2 cellular contexts compared by ENCODE assay signal in the genomic region with DNA sequence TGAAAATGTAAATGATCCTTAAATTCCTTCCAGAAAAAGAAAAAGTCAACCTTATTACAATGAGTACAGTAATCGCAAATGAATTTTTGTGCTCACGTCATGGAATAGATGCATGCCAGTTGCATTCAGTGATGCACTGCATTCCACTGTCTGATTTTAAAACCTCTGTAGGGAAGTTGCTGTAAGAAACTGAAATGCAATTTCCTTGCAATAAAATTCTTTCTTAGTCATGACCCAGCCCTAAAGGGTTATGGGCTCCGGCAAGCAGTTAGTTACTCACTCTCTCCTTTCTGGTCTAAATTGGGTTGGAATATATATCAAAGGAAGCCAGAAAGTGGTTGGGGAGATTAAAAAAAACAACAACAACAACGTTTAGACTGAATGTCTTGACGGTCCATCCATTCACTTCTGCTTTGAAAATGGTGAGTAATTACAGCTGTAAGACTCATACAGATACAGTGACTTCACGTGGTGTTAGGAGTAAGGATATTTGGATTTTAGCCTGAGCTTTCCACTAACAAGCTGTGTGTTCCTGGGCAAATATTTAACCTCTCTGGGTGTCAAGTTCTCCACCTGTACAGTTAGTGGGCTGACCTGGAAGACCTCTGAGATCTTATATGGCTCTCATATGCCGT.
TF ChIP-seq lines count a peak whose summit lies in the region.

No MANE protein-coding gene starts in this region.

TF ChIP-seq in A549, 52 proteins besides CTCF, POLR2A, EP300 and RAD21 (continued from another document and continues in another):
- TF ChIP-seq, protein P1, sequence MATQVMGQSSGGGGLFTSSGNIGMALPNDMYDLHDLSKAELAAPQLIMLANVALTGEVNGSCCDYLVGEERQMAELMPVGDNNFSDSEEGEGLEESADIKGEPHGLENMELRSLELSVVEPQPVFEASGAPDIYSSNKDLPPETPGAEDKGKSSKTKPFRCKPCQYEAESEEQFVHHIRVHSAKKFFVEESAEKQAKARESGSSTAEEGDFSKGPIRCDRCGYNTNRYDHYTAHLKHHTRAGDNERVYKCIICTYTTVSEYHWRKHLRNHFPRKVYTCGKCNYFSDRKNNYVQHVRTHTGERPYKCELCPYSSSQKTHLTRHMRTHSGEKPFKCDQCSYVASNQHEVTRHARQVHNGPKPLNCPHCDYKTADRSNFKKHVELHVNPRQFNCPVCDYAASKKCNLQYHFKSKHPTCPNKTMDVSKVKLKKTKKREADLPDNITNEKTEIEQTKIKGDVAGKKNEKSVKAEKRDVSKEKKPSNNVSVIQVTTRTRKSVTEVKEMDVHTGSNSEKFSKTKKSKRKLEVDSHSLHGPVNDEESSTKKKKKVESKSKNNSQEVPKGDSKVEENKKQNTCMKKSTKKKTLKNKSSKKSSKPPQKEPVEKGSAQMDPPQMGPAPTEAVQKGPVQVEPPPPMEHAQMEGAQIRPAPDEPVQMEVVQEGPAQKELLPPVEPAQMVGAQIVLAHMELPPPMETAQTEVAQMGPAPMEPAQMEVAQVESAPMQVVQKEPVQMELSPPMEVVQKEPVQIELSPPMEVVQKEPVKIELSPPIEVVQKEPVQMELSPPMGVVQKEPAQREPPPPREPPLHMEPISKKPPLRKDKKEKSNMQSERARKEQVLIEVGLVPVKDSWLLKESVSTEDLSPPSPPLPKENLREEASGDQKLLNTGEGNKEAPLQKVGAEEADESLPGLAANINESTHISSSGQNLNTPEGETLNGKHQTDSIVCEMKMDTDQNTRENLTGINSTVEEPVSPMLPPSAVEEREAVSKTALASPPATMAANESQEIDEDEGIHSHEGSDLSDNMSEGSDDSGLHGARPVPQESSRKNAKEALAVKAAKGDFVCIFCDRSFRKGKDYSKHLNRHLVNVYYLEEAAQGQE (IDR thresholded peaks at IDR 0.05), result no peak
- TF ChIP-seq RCOR1 (IDR thresholded peaks at IDR 0.05; ENCODE audit: low read depth, low read length), result no peak
- TF ChIP-seq RARB (CRISPR knock-in tag; IDR thresholded peaks at IDR 0.05), result no peak
- TF ChIP-seq JUN (IDR thresholded peaks at IDR 0.05), result peak; percentile 86 to 94; a peak in 4 of 5 replicates
- TF ChIP-seq POLR2AphosphoS2 (conservative IDR thresholded peaks at IDR 0.05; ENCODE audit: low read length), result no peak
- TF ChIP-seq MAZ (IDR thresholded peaks at IDR 0.05; ENCODE audit: borderline replicate concordance, low read depth, low read length), result no peak
- TF ChIP-seq SMC3 (IDR thresholded peaks at IDR 0.05), result peak; percentile 35; the same call in 1 of the 3 replicates
- TF ChIP-seq JUNB (IDR thresholded peaks at IDR 0.05), result peak; percentile 90
- TF ChIP-seq, protein P2, sequence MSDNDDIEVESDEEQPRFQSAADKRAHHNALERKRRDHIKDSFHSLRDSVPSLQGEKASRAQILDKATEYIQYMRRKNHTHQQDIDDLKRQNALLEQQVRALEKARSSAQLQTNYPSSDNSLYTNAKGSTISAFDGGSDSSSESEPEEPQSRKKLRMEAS (IDR thresholded peaks at IDR 0.05), result peak; percentile 40; the same call in 1 of the 2 replicates
- TF ChIP-seq, protein P3, sequence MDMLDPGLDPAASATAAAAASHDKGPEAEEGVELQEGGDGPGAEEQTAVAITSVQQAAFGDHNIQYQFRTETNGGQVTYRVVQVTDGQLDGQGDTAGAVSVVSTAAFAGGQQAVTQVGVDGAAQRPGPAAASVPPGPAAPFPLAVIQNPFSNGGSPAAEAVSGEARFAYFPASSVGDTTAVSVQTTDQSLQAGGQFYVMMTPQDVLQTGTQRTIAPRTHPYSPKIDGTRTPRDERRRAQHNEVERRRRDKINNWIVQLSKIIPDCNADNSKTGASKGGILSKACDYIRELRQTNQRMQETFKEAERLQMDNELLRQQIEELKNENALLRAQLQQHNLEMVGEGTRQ (IDR thresholded peaks at IDR 0.05), result no peak
- TF ChIP-seq NPAS2 (CRISPR knock-in tag; IDR thresholded peaks at IDR 0.05; ENCODE audit: borderline replicate concordance), result no peak
- no peak for TF ChIP-seq MYC (IDR thresholded peaks at IDR 0.05; ENCODE audit: borderline replicate concordance, low read length)
- no peak for TF ChIP-seq EHMT2 (IDR thresholded peaks at IDR 0.05; ENCODE audit: low read depth)
- no peak for TF ChIP-seq ZSCAN20 (CRISPR knock-in tag; IDR thresholded peaks at IDR 0.05)
- TF ChIP-seq BHLHE40 (IDR thresholded peaks at IDR 0.05; ENCODE audit: low read depth, low read length), result no peak
- no peak for TF ChIP-seq HDAC2 (IDR thresholded peaks at IDR 0.05)
- TF ChIP-seq ZNF302 (CRISPR knock-in tag; IDR thresholded peaks at IDR 0.05), result no peak
- no peak for TF ChIP-seq CHD4 (IDR thresholded peaks at IDR 0.05; ENCODE audit: borderline replicate concordance)
- TF ChIP-seq RFX5 (IDR thresholded peaks at IDR 0.05), result no peak
- peak; percentile 72; the same call in 1 of the 2 replicates for TF ChIP-seq GATA3 (IDR thresholded peaks at IDR 0.05; ENCODE audit: borderline replicate concordance)
- no peak for TF ChIP-seq ZFP36 (IDR thresholded peaks at IDR 0.05; ENCODE audit: borderline replicate concordance, partially characterized antibody)
- TF ChIP-seq, protein P4, sequence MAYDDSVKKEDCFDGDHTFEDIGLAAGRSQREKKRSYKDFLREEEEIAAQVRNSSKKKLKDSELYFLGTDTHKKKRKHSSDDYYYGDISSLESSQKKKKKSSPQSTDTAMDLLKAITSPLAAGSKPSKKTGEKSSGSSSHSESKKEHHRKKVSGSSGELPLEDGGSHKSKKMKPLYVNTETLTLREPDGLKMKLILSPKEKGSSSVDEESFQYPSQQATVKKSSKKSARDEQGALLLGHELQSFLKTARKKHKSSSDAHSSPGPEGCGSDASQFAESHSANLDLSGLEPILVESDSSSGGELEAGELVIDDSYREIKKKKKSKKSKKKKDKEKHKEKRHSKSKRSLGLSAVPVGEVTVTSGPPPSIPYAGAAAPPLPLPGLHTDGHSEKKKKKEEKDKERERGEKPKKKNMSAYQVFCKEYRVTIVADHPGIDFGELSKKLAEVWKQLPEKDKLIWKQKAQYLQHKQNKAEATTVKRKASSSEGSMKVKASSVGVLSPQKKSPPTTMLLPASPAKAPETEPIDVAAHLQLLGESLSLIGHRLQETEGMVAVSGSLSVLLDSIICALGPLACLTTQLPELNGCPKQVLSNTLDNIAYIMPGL (CRISPR knock-in tag; IDR thresholded peaks at IDR 0.05; ENCODE audit: borderline replicate concordance), result no peak
- TF ChIP-seq KDM5A (IDR thresholded peaks at IDR 0.05), result no peak
- TF ChIP-seq, protein P5, sequence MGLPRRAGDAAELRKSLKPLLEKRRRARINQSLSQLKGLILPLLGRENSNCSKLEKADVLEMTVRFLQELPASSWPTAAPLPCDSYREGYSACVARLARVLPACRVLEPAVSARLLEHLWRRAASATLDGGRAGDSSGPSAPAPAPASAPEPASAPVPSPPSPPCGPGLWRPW (IDR thresholded peaks at IDR 0.05), result peak; percentile 76
- TF ChIP-seq, protein P6, sequence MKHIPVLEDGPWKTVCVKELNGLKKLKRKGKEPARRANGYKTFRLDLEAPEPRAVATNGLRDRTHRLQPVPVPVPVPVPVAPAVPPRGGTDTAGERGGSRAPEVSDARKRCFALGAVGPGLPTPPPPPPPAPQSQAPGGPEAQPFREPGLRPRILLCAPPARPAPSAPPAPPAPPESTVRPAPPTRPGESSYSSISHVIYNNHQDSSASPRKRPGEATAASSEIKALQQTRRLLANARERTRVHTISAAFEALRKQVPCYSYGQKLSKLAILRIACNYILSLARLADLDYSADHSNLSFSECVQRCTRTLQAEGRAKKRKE (CRISPR knock-in tag; IDR thresholded peaks at IDR 0.05; ENCODE audit: low read depth), result no peak
- TF ChIP-seq TP53 (CRISPR knock-in tag; IDR thresholded peaks at IDR 0.05), result no peak
- no peak for TF ChIP-seq CBX2 (IDR thresholded peaks at IDR 0.05; ENCODE audit: borderline replicate concordance, low read depth)
- TF ChIP-seq ZC3H11A (IDR thresholded peaks at IDR 0.05), result no peak
- no peak for TF ChIP-seq ESRRA (IDR thresholded peaks at IDR 0.05; ENCODE audit: borderline replicate concordance, low read length)

TF ChIP-seq in WTC11, 78 proteins besides CTCF, POLR2A, EP300 and RAD21 (continued from another document):
- TF ChIP-seq, protein P7, sequence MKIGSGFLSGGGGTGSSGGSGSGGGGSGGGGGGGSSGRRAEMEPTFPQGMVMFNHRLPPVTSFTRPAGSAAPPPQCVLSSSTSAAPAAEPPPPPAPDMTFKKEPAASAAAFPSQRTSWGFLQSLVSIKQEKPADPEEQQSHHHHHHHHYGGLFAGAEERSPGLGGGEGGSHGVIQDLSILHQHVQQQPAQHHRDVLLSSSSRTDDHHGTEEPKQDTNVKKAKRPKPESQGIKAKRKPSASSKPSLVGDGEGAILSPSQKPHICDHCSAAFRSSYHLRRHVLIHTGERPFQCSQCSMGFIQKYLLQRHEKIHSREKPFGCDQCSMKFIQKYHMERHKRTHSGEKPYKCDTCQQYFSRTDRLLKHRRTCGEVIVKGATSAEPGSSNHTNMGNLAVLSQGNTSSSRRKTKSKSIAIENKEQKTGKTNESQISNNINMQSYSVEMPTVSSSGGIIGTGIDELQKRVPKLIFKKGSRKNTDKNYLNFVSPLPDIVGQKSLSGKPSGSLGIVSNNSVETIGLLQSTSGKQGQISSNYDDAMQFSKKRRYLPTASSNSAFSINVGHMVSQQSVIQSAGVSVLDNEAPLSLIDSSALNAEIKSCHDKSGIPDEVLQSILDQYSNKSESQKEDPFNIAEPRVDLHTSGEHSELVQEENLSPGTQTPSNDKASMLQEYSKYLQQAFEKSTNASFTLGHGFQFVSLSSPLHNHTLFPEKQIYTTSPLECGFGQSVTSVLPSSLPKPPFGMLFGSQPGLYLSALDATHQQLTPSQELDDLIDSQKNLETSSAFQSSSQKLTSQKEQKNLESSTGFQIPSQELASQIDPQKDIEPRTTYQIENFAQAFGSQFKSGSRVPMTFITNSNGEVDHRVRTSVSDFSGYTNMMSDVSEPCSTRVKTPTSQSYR (CRISPR knock-in tag; IDR thresholded peaks at IDR 0.05), result no peak
- TF ChIP-seq ZNF138 (CRISPR knock-in tag; conservative IDR thresholded peaks at IDR 0.05), result no peak
- TF ChIP-seq, protein P8, sequence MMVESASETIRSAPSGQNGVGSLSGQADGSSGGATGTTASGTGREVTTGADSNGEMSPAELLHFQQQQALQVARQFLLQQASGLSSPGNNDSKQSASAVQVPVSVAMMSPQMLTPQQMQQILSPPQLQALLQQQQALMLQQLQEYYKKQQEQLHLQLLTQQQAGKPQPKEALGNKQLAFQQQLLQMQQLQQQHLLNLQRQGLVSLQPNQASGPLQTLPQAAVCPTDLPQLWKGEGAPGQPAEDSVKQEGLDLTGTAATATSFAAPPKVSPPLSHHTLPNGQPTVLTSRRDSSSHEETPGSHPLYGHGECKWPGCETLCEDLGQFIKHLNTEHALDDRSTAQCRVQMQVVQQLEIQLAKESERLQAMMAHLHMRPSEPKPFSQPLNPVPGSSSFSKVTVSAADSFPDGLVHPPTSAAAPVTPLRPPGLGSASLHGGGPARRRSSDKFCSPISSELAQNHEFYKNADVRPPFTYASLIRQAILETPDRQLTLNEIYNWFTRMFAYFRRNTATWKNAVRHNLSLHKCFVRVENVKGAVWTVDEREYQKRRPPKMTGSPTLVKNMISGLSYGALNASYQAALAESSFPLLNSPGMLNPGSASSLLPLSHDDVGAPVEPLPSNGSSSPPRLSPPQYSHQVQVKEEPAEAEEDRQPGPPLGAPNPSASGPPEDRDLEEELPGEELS (CRISPR knock-in tag; IDR thresholded peaks at IDR 0.05), result no peak
